Comparison of ENCODE assay signal across 8 cellular contexts in the genomic region with DNA sequence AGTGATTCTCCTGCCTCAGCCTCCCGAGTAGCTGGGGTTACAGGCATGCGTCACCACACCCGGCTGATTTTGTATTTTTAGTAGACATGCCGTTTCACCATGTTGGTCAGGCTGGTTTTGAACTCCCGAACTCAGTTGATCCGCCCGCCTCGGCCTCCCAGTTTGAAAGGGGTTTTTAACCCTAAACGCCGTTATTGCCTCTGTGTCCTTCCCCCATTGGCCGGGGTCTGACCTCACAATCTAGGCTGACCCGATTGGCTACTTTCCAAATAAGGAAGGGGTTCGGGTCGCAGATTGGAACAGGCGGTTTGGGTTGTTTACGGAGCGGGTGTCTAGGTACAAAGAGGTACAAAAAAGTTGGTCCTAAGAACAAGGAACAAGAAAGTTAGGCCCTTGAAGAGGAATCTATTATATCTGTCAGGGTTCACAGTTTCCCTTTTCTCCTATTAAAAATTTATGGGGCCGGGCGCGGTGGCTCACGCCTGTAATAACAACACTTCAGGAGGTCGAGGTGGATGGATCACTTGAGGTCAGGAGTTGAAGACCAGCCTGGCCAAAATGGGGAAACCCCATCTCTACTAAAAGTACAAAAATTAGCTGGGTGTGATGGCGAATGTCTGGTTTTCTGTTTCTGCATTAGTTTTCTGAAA. TPM values are rescaled to one million over a fixed set of nuclear protein-coding genes. Genes with fewer than 3 reads are reported as not detected.
DNase-seq lines count a peak whose midpoint lies in the region; ATAC-seq, FAIRE-seq and TF ChIP-seq lines count a peak whose summit lies in the region.

No MANE protein-coding gene starts in this region.

- no peaks in the 10 kb centered on the region for H3K36me3 ChIP-seq in astrocyte (ENCODE audit: insufficient read depth, low read length)
- peaks cover 17% of the 10 kb centered on the region for H3K36me3 ChIP-seq in iPS-20b (ENCODE audit: insufficient read depth, low read depth, low read length)

- peaks cover 53% of the 10 kb centered on the region for H3K79me2 ChIP-seq in astrocyte (ENCODE audit: insufficient read depth, low read length)

- H3K4me1 Mint-ChIP-seq in astrocyte (ENCODE audit: low read depth, unreplicated experiment) = peaks cover 10% of the 10 kb centered on the region

- H3K9ac ChIP-seq in astrocyte (ENCODE audit: low read length) (peak overlapping the region; percentile 91), iPS-20b (ENCODE audit: low read depth, low read length) (peak overlapping the region; percentile 99)

- H3K4me3 Mint-ChIP-seq in astrocyte (ENCODE audit: unreplicated experiment) = peak overlapping the region; percentile 100

- H3K4me2 ChIP-seq in astrocyte (ENCODE audit: low read length) = peak overlapping the region; percentile 91

- ATAC-seq in GM18502 (IDR thresholded peaks at IDR 0.05; ENCODE audit: poor library complexity, unreplicated experiment) (no peak), GM21526 (IDR thresholded peaks at IDR 0.05; ENCODE audit: low FRiP score, unreplicated experiment) (no peak)

- H3K27me3 Mint-ChIP-seq in astrocyte (ENCODE audit: low read depth, unreplicated experiment) = no peaks in the 10 kb centered on the region

- no peak for FAIRE-seq in astrocyte (lab: Jason Lieb, UNC)

- H3K27ac ChIP-seq in astrocyte (ENCODE audit: low read depth, low read length) = peak overlapping the region; percentile 80
- H3K27ac ChIP-seq in iPS-20b (ENCODE audit: low read length) = peak overlapping the region; percentile 96

- DNase-seq in NCI-H748 (lab: John Stamatoyannopoulos, UW; ENCODE audit: unreplicated experiment) (peak; percentile 35), NCI-H748 treated with DMSO at 0.1 percent for 48 hours (lab: John Stamatoyannopoulos, UW) (no peak), T follicular helper cell (ENCODE audit: low read depth) (peak; percentile 27), astrocyte (ENCODE audit: low read depth) (no peak)
- peak; percentile 26 for DNase-seq in stimulated activated CD4-positive, alpha-beta T cell treated with anti-CD3 and anti-CD28 coated beads, Interleukin-12 subunit alpha, Interleukin-12 subunit beta, amount 100 ng/mL, for 4 hours

- peak overlapping the region; percentile 99 for H2AFZ ChIP-seq in astrocyte (ENCODE audit: low read depth, low read length)

- TF ChIP-seq CTCF in astrocyte (IDR thresholded peaks at IDR 0.05; ENCODE audit: insufficient read depth, low read depth, low read length) = no peak

- H3K9me3 ChIP-seq in astrocyte (ENCODE audit: insufficient read depth, low read depth, low read length) (peaks cover 5% of the 10 kb centered on the region), iPS-20b (ENCODE audit: insufficient read depth, low read depth, low read length) (no peaks in the 10 kb centered on the region)

- H3K4me3 ChIP-seq in astrocyte (ENCODE audit: insufficient read depth, low read depth, low read length) (peak overlapping the region; percentile 78), iPS-20b (ENCODE audit: low read length) (peak overlapping the region; percentile 99)

- H3K27ac Mint-ChIP-seq in astrocyte (ENCODE audit: unreplicated experiment) = peak overlapping the region; percentile 89

- H3K9me3 Mint-ChIP-seq in astrocyte (ENCODE audit: unreplicated experiment) = peaks cover 12% of the 10 kb centered on the region

- H4K20me1 ChIP-seq in astrocyte (ENCODE audit: insufficient read depth, low read length) = peaks cover 4% of the 10 kb centered on the region

- H3K27me3 ChIP-seq in astrocyte (ENCODE audit: insufficient read depth, low read length) = no peaks in the 10 kb centered on the region
- no peaks in the 10 kb centered on the region for H3K27me3 ChIP-seq in iPS-20b (ENCODE audit: insufficient read depth, low read length)

- H3K36me3 Mint-ChIP-seq in astrocyte (ENCODE audit: low read depth, unreplicated experiment) = peaks cover 9% of the 10 kb centered on the region

- H3K4me1 ChIP-seq in astrocyte (ENCODE audit: insufficient read depth, low read length) (no peaks in the 10 kb centered on the region), iPS-20b (ENCODE audit: insufficient read depth, low read length) (no peaks in the 10 kb centered on the region; the same call in 1 of the 2 replicates)

RNA-seq across cellular contexts. Expression of a gene that starts 1.0 kb away (rescaled TPM):
- 7.6 and 11.1 TPM in 2 replicates for total RNA-seq in astrocyte

RNA-seq across cellular contexts. Expression of a gene that starts 34.0 kb away (rescaled TPM):
- total RNA-seq in astrocyte = 12.8 and 15.8 TPM in 2 replicates

RNA-seq across cellular contexts. Expression of a gene that starts 45.2 kb away (rescaled TPM):
- 12.3 and 12.9 TPM in 2 replicates for total RNA-seq in astrocyte

Comparison
In these comparisons a context has a peak if more than half of its experiments do, and no peak if none do; other contexts are left out.
1. DNase-seq: peak in NCI-H748 (single experiment), T follicular helper cell (single experiment) and stimulated activated CD4-positive, alpha-beta T cell treated with anti-CD3 and anti-CD28 coated beads, Interleukin-12 subunit alpha, Interleukin-12 subunit beta, amount 100 ng/mL, for 4 hours (single experiment); none in NCI-H748 treated with DMSO at 0.1 percent for 48 hours (single experiment) and astrocyte (single experiment).